In genomic region chr5:158802941-158803341, GRCh38 we compare ENCODE assay signal across 13 cellular contexts.
DNase-seq lines count a peak whose midpoint lies in the region; TF ChIP-seq lines count a peak whose summit lies in the region.
"Had no signal": no experiment of that assay in that cellular context is flagged by ENCODE, and none has a peak within 500 bp of the region (broad histone marks: within the 10 kb centered on the region; RNA-seq: fewer than 3 reads in every experiment).

No MANE protein-coding gene starts in this region.

- no peak overlapping the region for H3K4me3 ChIP-seq in left ventricle myocardium inferior

- peaks cover 61% of the 10 kb centered on the region for H3K4me1 ChIP-seq in left ventricle myocardium inferior

- no peak for TF ChIP-seq CTCF in left ventricle myocardium inferior (IDR thresholded peaks at IDR 0.05; ENCODE audit: borderline replicate concordance)

- intact Hi-C loops in left ventricle myocardium inferior (cut with micrococcal nuclease), result no loop called here

- DNase-seq in GM04503 (ENCODE audit: low read depth), result peak; percentile 84
- DNase-seq in caudate nucleus (lab: John Stamatoyannopoulos, UW), result peak in 1 of 61 donors; percentile 51
- no peak for DNase-seq in left ventricle myocardium inferior
- peak; percentile 89 for DNase-seq in stromal cell of bone marrow (ENCODE audit: low read depth)
- no peak for DNase-seq in central memory CD4-positive, alpha-beta T cell
- DNase-seq in ecto neural progenitor cell (ENCODE audit: low spot score), result no peak
- no peak for DNase-seq in stimulated activated CD4-positive, alpha-beta T cell treated with anti-CD3 and anti-CD28 coated beads, Interleukin-15, amount 100 ng/mL, for 24 hours
- DNase-seq in islet precursor cell, result no peak
- DNase-seq: activated CD4-positive, alpha-beta T cell treated with anti-CD3 and anti-CD28 coated beads for 1 hour; cortex of kidney; NCI-H2171; occipital lobe; substantia nigra had no signal

- no peaks in the 10 kb centered on the region for H3K36me3 ChIP-seq in left ventricle myocardium inferior

- H3K9me3 ChIP-seq in left ventricle myocardium inferior (replicated peaks), result no peaks in the 10 kb centered on the region

- H3K27me3 ChIP-seq in left ventricle myocardium inferior (ENCODE audit: low read depth), result no peaks in the 10 kb centered on the region

- H3K27ac ChIP-seq in caudate nucleus (ENCODE audit: low read depth, low read length), result peak overlapping the region; percentile 1
- peak overlapping the region; percentile 68 for H3K27ac ChIP-seq in left ventricle myocardium inferior (replicated peaks)

Comparison
In these comparisons a context has a peak if more than half of its experiments do, and no peak if none do; other contexts are left out.
1. DNase-seq: peak in GM04503 (single experiment) and stromal cell of bone marrow (single experiment); none in left ventricle myocardium inferior (single experiment), central memory CD4-positive, alpha-beta T cell (single experiment), ecto neural progenitor cell (single experiment), stimulated activated CD4-positive, alpha-beta T cell treated with anti-CD3 and anti-CD28 coated beads, Interleukin-15, amount 100 ng/mL, for 24 hours (single experiment) and islet precursor cell (single experiment).